ENCODE assay signal across 19 cellular contexts in the genomic region with DNA sequence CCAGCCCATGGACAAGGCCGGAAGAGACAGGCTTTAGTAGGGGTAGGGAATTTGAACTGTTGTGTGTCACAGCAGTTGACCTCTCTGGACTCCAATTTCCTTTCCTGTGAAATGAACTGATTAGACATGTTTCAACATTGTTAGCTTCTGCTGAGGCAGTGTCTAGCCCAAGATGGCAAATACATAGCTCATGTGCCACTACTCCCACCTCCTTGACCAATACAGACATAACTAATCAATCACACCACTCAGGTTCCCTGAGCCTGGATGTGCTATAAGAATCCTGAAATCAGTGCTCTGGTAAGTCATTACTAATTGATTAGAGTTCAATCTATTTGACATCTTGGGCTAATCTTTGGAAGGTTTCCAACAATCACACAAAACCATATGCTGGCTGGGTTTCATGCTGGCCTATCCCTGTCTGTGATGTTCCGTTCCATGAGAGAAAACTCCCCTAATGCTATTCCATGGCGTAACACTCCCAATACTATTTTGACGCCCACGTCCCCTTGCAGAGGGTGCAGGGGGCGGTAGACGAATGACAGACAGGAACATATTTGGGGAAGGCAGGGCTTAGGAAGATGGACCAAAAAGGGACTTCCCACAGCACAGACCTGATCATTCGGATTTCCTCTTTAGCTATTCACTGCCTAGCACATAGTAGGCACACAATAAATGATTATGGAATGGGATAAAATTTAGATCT.
A peak's percentile ranks its signal among the peaks of the same experiment; 100 is the strongest.
DNase-seq lines count a peak whose midpoint lies in the region; ATAC-seq, FAIRE-seq and TF ChIP-seq lines count a peak whose summit lies in the region.
"Had no signal": no experiment of that assay in that cellular context is flagged by ENCODE, and none has a peak within 500 bp of the region (broad histone marks: within the 10 kb centered on the region; RNA-seq: fewer than 3 reads in every experiment).

No MANE protein-coding gene starts in this region.

- in situ Hi-C loops in transverse colon (cut with MboI; ENCODE audit: low pct_ligation_motif_present in 1 of 4, low pct_unique_long_range_greater_than_20kb in 1 of 4, low sequenced_read_pairs in 3 of 4), result loop anchor here in 1 of 4 donors (25.0 kb wide), 2 partner anchors 263 to 363 kb away; no protein-coding TSS in a partner anchor

- TF ChIP-seq CTCF in HEK293 (tag by site-specific recombination; IDR thresholded peaks at IDR 0.05) (no peak), bronchial epithelial cell (IDR thresholded peaks at IDR 0.05; ENCODE audit: insufficient read depth, low read length, severe bottlenecking) (no peak), transverse colon (IDR thresholded peaks at IDR 0.05) (no peak), pancreas (IDR thresholded peaks at IDR 0.05) (no peak)

- intact Hi-C loops in transverse colon (cut with DNase I; ENCODE audit: low total_unique reads) (no loop called here), pancreas (cut with DNase I) (loop anchor here in 1 of 3 donors (10.0 kb wide), 1 partner anchor 135 kb away; no protein-coding TSS in a partner anchor)

- no peak for DNase-seq in bronchial epithelial cell (ENCODE audit: low read depth)
- DNase-seq in left lobe of liver (ENCODE audit: low spot score), result no peak
- no peak for DNase-seq in transverse colon
- no peak for DNase-seq in pancreas
- DNase-seq in 8988T, result no peak
- DNase-seq: CD8-positive, alpha-beta T cell; COR-L47; DMS 273 treated with DMSO at 0.1 percent for 48 hours; DMS53; DND-41; EL; GM23248 had no signal

- H3K4me1 ChIP-seq in HEK293 (ENCODE audit: control insufficient read depth, insufficient read depth, low read length) (no peaks in the 10 kb centered on the region), transverse colon (peaks cover 11 to 30% (median 22%) of the 10 kb centered on the region in 4 donors), pancreas (no peaks in the 10 kb centered on the region)
- H3K4me1 ChIP-seq: BLaER1 treated with 17β-estradiol and CSF1 and Interleukin-3, amounts not matched to agents 10 nM and 100 nM; HAP-1 had no signal

- FAIRE-seq in bronchial epithelial cell (lab: Jason Lieb, UNC), result peak; percentile 97
- no peak for FAIRE-seq in pancreas (lab: Jason Lieb, UNC)
- FAIRE-seq: GM12878, HTR-8/SVneo had no signal

- 93 to 96% methylated on average over 5 to 8 of the region's 8 CpGs for WGBS in transverse colon (ENCODE audit: low coverage in 1 of 2), 2 donors
- WGBS in pancreas, 2 donors, result 93 to 96% methylated on average over 8 of the region's 8 CpGs

- CTCF ChIA-PET in HEK293 (lab: Yijun Ruan, JAX), result interaction anchor here (1.0 to 22.2 kb wide), 4 partner anchors 8 to 142 kb away, joined by 4 to 355 read pairs (median 50); a partner anchor contains a TSS

- H3K27me3 ChIP-seq in bronchial epithelial cell (ENCODE audit: control insufficient read depth, insufficient read depth, low read length) (no peaks in the 10 kb centered on the region), transverse colon (no peaks in the 10 kb centered on the region), pancreas (no peaks in the 10 kb centered on the region)
- H3K27me3 ChIP-seq: BLaER1 treated with 17β-estradiol and CSF1 and Interleukin-3, amounts not matched to agents 10 nM and 100 nM had no signal

- no peak overlapping the region for H3K4me3 ChIP-seq in HEK293 (ENCODE audit: low read depth, low read length)
- no peak overlapping the region for H3K4me3 ChIP-seq in bronchial epithelial cell (ENCODE audit: low read depth, low read length)
- no peak overlapping the region for H3K4me3 ChIP-seq in transverse colon
- H3K4me3 ChIP-seq in pancreas, result no peak overlapping the region
- H3K4me3 ChIP-seq: BLaER1 treated with 17β-estradiol and CSF1 and Interleukin-3, amounts not matched to agents 10 nM and 100 nM; GM12878; GM23248; HAP-1 had no signal

- H3K9me3 ChIP-seq in HEK293 (ENCODE audit: control insufficient read depth, insufficient read depth, low read depth, low read length) (no peaks in the 10 kb centered on the region), transverse colon (no peaks in the 10 kb centered on the region), pancreas (no peaks in the 10 kb centered on the region)
- H3K9me3 ChIP-seq: BLaER1 treated with 17β-estradiol and CSF1 and Interleukin-3, amounts not matched to agents 10 nM and 100 nM; HAP-1 had no signal

- H3K36me3 ChIP-seq in HEK293 (ENCODE audit: control insufficient read depth in 2 of 2, insufficient read depth in 1 of 2, low read length in 2 of 2) (peaks cover 4 to 24% of the 10 kb centered on the region in 2 experiments; a peak in 2 of 3 replicates), bronchial epithelial cell (ENCODE audit: control insufficient read depth, insufficient read depth, low read length) (peaks cover 7% of the 10 kb centered on the region), transverse colon (peaks cover 0 to 16% (median 5%) of the 10 kb centered on the region in 4 donors), pancreas (peaks cover 0 to 8% (median 0%) of the 10 kb centered on the region in 3 donors)

- TF ChIP-seq POLR2A in transverse colon (IDR thresholded peaks at IDR 0.05), result no peak

- H3K27ac ChIP-seq in HEK293 (ENCODE audit: extremely low read depth, low read depth, low read length), result no peak overlapping the region
- H3K27ac ChIP-seq in transverse colon, result peak overlapping the region; percentile 22 to 72 (median 58)
- no peak overlapping the region for H3K27ac ChIP-seq in pancreas
- H3K27ac ChIP-seq: BLaER1 treated with 17β-estradiol and CSF1 and Interleukin-3, amounts not matched to agents 10 nM and 100 nM; GM23248; HL-60 had no signal

- ATAC-seq in left lobe of liver (peak; percentile 17), pancreas (no peak), GM21381 (IDR thresholded peaks at IDR 0.05; ENCODE audit: unreplicated experiment) (no peak)
- ATAC-seq: CD8-positive, alpha-beta T cell; GM12878 had no signal

- POLR2A ChIA-PET in HEK293 (lab: Yijun Ruan, JAX), result no interaction called here

- no peak for TF ChIP-seq EP300 in transverse colon (IDR thresholded peaks at IDR 0.05; ENCODE audit: low read depth)

TF ChIP-seq in HEK293, 187 proteins besides CTCF, POLR2A, EP300 and RAD21:
- TF ChIP-seq, protein P1, sequence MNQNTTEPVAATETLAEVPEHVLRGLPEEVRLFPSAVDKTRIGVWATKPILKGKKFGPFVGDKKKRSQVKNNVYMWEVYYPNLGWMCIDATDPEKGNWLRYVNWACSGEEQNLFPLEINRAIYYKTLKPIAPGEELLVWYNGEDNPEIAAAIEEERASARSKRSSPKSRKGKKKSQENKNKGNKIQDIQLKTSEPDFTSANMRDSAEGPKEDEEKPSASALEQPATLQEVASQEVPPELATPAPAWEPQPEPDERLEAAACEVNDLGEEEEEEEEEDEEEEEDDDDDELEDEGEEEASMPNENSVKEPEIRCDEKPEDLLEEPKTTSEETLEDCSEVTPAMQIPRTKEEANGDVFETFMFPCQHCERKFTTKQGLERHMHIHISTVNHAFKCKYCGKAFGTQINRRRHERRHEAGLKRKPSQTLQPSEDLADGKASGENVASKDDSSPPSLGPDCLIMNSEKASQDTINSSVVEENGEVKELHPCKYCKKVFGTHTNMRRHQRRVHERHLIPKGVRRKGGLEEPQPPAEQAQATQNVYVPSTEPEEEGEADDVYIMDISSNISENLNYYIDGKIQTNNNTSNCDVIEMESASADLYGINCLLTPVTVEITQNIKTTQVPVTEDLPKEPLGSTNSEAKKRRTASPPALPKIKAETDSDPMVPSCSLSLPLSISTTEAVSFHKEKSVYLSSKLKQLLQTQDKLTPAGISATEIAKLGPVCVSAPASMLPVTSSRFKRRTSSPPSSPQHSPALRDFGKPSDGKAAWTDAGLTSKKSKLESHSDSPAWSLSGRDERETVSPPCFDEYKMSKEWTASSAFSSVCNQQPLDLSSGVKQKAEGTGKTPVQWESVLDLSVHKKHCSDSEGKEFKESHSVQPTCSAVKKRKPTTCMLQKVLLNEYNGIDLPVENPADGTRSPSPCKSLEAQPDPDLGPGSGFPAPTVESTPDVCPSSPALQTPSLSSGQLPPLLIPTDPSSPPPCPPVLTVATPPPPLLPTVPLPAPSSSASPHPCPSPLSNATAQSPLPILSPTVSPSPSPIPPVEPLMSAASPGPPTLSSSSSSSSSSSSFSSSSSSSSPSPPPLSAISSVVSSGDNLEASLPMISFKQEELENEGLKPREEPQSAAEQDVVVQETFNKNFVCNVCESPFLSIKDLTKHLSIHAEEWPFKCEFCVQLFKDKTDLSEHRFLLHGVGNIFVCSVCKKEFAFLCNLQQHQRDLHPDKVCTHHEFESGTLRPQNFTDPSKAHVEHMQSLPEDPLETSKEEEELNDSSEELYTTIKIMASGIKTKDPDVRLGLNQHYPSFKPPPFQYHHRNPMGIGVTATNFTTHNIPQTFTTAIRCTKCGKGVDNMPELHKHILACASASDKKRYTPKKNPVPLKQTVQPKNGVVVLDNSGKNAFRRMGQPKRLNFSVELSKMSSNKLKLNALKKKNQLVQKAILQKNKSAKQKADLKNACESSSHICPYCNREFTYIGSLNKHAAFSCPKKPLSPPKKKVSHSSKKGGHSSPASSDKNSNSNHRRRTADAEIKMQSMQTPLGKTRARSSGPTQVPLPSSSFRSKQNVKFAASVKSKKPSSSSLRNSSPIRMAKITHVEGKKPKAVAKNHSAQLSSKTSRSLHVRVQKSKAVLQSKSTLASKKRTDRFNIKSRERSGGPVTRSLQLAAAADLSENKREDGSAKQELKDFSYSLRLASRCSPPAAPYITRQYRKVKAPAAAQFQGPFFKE (tag by site-specific recombination; IDR thresholded peaks at IDR 0.05; ENCODE audit: borderline replicate concordance), result no peak
- TF ChIP-seq ZBTB17 (tag by site-specific recombination; IDR thresholded peaks at IDR 0.05), result peak; percentile 85
- no peak for TF ChIP-seq ZFP37 (tag by site-specific recombination; IDR thresholded peaks at IDR 0.05)
- TF ChIP-seq, protein P2, sequence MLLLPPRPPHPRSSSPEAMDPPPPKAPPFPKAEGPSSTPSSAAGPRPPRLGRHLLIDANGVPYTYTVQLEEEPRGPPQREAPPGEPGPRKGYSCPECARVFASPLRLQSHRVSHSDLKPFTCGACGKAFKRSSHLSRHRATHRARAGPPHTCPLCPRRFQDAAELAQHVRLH (tag by site-specific recombination; IDR thresholded peaks at IDR 0.05), result no peak
- peak; percentile 59; the same call in 1 of the 2 replicates for TF ChIP-seq ZNF23 (tag by site-specific recombination; IDR thresholded peaks at IDR 0.05; ENCODE audit: borderline replicate concordance)

Comparison
In these comparisons a context has a peak if more than half of its experiments do, and no peak if none do; other contexts are left out.
1. H3K27ac ChIP-seq: peak in transverse colon (4 of 4); none in HEK293 (single experiment) and pancreas (0 of 4).